ENCODE assay signal across 15 cellular contexts in the genomic region with DNA sequence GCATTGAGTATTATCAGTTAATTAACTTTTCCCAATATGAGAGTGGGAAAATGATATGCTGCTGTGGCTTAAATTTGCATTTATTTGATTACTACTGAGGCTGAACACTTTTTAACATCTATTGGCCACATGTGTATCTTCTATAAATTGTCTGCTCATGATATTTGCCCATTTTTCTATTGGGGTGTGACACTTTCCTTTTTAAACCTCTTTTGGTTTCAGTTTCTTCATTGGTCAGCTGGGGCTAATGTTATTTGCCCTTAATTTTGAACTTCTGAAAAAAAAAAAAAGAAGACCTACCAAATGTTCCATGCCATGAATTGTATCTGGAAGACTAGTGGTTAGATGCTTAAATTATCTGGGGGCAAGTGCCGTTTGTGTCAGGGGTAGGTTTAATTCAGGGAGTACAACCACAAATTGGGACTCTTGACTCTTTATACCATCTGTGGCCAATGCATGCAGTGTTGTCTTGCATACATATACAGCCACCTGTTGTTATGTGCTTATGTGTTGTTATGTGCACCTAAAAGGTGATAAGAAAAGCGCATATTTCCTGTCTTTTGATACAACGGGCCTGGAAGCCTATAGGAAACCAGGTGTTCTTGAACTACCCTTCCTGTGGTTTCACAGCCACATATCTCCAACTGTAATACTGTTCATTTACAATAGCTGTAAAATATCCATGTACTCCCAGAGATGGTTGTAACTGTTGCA. TPM values are rescaled to one million over a fixed set of nuclear protein-coding genes. Genes with fewer than 3 reads are reported as not detected.
DNase-seq lines count a peak whose midpoint lies in the region; ATAC-seq, FAIRE-seq and TF ChIP-seq lines count a peak whose summit lies in the region.
"Had no signal": no experiment of that assay in that cellular context is flagged by ENCODE, and none has a peak within 500 bp of the region (broad histone marks: within the 10 kb centered on the region; RNA-seq: fewer than 3 reads in every experiment).

No MANE protein-coding gene starts in this region.

- H3K36me3 ChIP-seq in astrocyte (ENCODE audit: insufficient read depth, low read length): no peaks in the 10 kb centered on the region
- H3K36me3 ChIP-seq: MG63, right lobe of liver had no signal

- H3K4me3 Mint-ChIP-seq in astrocyte (ENCODE audit: unreplicated experiment): no peak overlapping the region

- H3K4me1 ChIP-seq in astrocyte (ENCODE audit: insufficient read depth, low read length): no peaks in the 10 kb centered on the region

- H3K9me3 ChIP-seq in astrocyte (ENCODE audit: insufficient read depth, low read depth, low read length): no peaks in the 10 kb centered on the region
- H3K9me3 ChIP-seq: MG63, right lobe of liver had no signal

- peak; percentile 62 for ATAC-seq in GM18517 (IDR thresholded peaks at IDR 0.05; ENCODE audit: unreplicated experiment)
- peak; percentile 62 for ATAC-seq in GM21381 (IDR thresholded peaks at IDR 0.05; ENCODE audit: unreplicated experiment)
- peak; percentile 66 for ATAC-seq in HG03342 (IDR thresholded peaks at IDR 0.05; ENCODE audit: unreplicated experiment)
- no peak for ATAC-seq in left lobe of liver
- ATAC-seq in esophagus mucosa: no peak
- ATAC-seq: right lobe of liver had no signal

- no peak overlapping the region for H2AFZ ChIP-seq in astrocyte (ENCODE audit: low read depth, low read length)

- H3K27me3 Mint-ChIP-seq in astrocyte (ENCODE audit: low read depth, unreplicated experiment): no peaks in the 10 kb centered on the region

- no peaks in the 10 kb centered on the region for H3K4me1 Mint-ChIP-seq in astrocyte (ENCODE audit: low read depth, unreplicated experiment)

- no peaks in the 10 kb centered on the region for H3K9me3 Mint-ChIP-seq in astrocyte (ENCODE audit: unreplicated experiment)

- no peak overlapping the region for H3K4me2 ChIP-seq in astrocyte (ENCODE audit: low read length)

- no peaks in the 10 kb centered on the region for H4K20me1 ChIP-seq in astrocyte (ENCODE audit: insufficient read depth, low read length)

- no peak overlapping the region for H3K9ac ChIP-seq in astrocyte (ENCODE audit: low read length)

- no peaks in the 10 kb centered on the region for H3K36me3 Mint-ChIP-seq in astrocyte (ENCODE audit: low read depth, unreplicated experiment)

- H3K79me2 ChIP-seq in astrocyte (ENCODE audit: insufficient read depth, low read length): no peaks in the 10 kb centered on the region

- H3K27ac ChIP-seq in astrocyte (ENCODE audit: low read depth, low read length): no peak overlapping the region
- H3K27ac ChIP-seq: right lobe of liver had no signal

- H3K27ac Mint-ChIP-seq in astrocyte (ENCODE audit: unreplicated experiment): no peak overlapping the region

- H3K4me3 ChIP-seq in astrocyte (ENCODE audit: insufficient read depth, low read depth, low read length): no peak overlapping the region
- H3K4me3 ChIP-seq: MG63, right lobe of liver had no signal

- DNase-seq in astrocyte (ENCODE audit: low read depth) (no peak), NCI-H1694 treated with DMSO at 0.1 percent for 48 hours (lab: John Stamatoyannopoulos, UW) (no peak), left lobe of liver (ENCODE audit: low spot score) (no peak)
- no peak for DNase-seq in stimulated activated CD4-positive, alpha-beta T cell treated with anti-CD3 and anti-CD28 coated beads, Interleukin-4, amount 100 ng/mL, for 4 hours
- DNase-seq: amygdala, DMS153, MG63, right lobe of liver, SHP77, trophoblast cell had no signal

- FAIRE-seq in astrocyte (lab: Jason Lieb, UNC): peak; percentile 70

- TF ChIP-seq CTCF in astrocyte (IDR thresholded peaks at IDR 0.05; ENCODE audit: insufficient read depth, low read depth, low read length): no peak

- H3K27me3 ChIP-seq in astrocyte (ENCODE audit: insufficient read depth, low read length): no peaks in the 10 kb centered on the region
- H3K27me3 ChIP-seq: MG63 had no signal

RNA-seq across cellular contexts. Expression of a gene that starts 48.9 kb away (rescaled TPM):
- total RNA-seq in astrocyte (not detected in 2 replicates), left lobe of liver (0.70 TPM), esophagus mucosa (0.16 TPM)
- total RNA-seq: NCI-H460 had no signal

Comparison
In these comparisons a context has a peak if more than half of its experiments do, and no peak if none do; other contexts are left out.
1. ATAC-seq: peak in GM18517 (single experiment), GM21381 (single experiment) and HG03342 (single experiment); none in left lobe of liver (single experiment) and esophagus mucosa (single experiment).